ENCODE assay signal across 30 cellular contexts in the genomic region with DNA sequence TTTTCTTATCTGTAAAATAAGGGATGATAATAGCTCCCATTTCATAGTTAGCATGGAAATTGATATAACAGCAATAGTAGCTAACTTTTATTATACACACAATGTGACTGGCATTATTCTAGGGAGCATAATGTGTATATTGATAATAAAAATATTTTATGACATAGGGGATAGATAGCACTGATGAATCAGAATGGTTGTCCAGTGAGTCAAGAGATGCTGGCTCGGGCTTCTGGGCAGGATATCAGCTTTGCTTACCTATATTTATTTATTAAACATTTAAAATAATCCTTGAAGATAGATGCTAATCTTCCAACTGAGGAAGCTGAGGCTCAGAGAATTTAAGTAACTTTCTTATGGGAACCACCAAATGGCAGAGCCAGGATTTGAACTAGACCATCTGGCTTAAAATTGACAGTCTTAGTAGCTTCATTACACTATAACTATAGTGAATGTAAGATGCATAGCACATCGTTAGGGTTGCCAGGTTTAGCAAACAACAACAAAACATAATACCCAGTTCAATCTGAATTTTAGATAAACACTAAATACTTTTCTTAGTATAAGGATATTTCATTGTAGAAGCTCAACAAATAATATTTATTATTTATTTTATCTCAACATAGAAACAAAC. TPM values are rescaled to one million over a fixed set of nuclear protein-coding genes. Genes with fewer than 3 reads are reported as not detected.
"Had no signal": no experiment of that assay in that cellular context is flagged by ENCODE, and none has a peak within 500 bp of the region (broad histone marks: within the 10 kb centered on the region; RNA-seq: fewer than 3 reads in every experiment).

No MANE protein-coding gene starts in this region.

- H3K36me3 ChIP-seq: left lung, lower lobe of right lung, pancreas, prostate gland, sigmoid colon, suprapubic skin, thoracic aorta, tibial nerve, uterus had no signal

- H3K4me3 ChIP-seq: left lung, lower lobe of right lung, pancreas, prostate gland, sigmoid colon, suprapubic skin, thoracic aorta, tibial nerve, uterus had no signal

- H3K27ac ChIP-seq: left lung, lower lobe of right lung, pancreas, prostate gland, sigmoid colon, suprapubic skin, thoracic aorta, tibial nerve, uterus had no signal

- FAIRE-seq: islet of Langerhans, kidney, pancreas had no signal

- H3K4me1 ChIP-seq: left lung, lower lobe of right lung, prostate gland, sigmoid colon, suprapubic skin, tibial nerve, uterus had no signal

- DNase-seq: hippocampal formation; kidney; left colon; left lung; lower lobe of right lung; mammary epithelial cell; mesenchymal stem cell; naive thymus-derived CD8-positive, alpha-beta T cell; nucleus accumbens; pancreas; posterior cingulate gyrus; retina; right cardiac atrium; sigmoid colon; stimulated activated CD4-positive, alpha-beta T cell treated with anti-CD3 and anti-CD28 coated beads, Interleukin-12 subunit alpha, Interleukin-12 subunit beta, amount 100 ng/mL, for 4 hours; stimulated activated CD4-positive, alpha-beta T cell treated with anti-CD3 and anti-CD28 coated beads, Interleukin-15, amount 100 ng/mL, for 24 hours; stimulated activated CD4-positive, alpha-beta T cell treated with anti-CD3 and anti-CD28 coated beads, Interleukin-2, amount 100 ng/mL, for 24 hours; stimulated activated CD4-positive, alpha-beta T cell treated with anti-CD3 and anti-CD28 coated beads, Interleukin-4, amount 100 ng/mL, for 24 hours; stimulated activated naive CD4-positive, alpha-beta T cell; uterus had no signal

- H3K27me3 ChIP-seq: left lung, pancreas, sigmoid colon, suprapubic skin, tibial nerve, uterus had no signal

- H3K9me3 ChIP-seq: left lung, lower lobe of right lung, pancreas, prostate gland, sigmoid colon, suprapubic skin, thoracic aorta, tibial nerve, uterus had no signal

- ATAC-seq: left colon; left lung; lower lobe of right lung; naive thymus-derived CD8-positive, alpha-beta T cell; pancreas; right cardiac atrium; stimulated activated effector memory CD8-positive, alpha-beta T cell treated with anti-CD3 and anti-CD28 coated beads, Interleukin-12 subunit alpha, Interleukin-12 subunit beta, amount 100 ng/mL, for 72 hours had no signal

RNA-seq across cellular contexts. Expression of gene AFP, which starts 2.7 kb away (rescaled TPM):
- total RNA-seq: kidney; left colon; lower lobe of right lung; mammary epithelial cell; naive thymus-derived CD8-positive, alpha-beta T cell; neural crest cell; osteoblast; right cardiac atrium; sigmoid colon; subcutaneous adipose tissue; suprapubic skin; thoracic aorta; tibial nerve; ureter; uterus had no signal
- polyA plus RNA-seq: naive thymus-derived CD8-positive, alpha-beta T cell; right cardiac atrium; sigmoid colon had no signal

RNA-seq across cellular contexts. Expression of gene ALB, which starts 34.6 kb away (rescaled TPM):
- total RNA-seq: left colon, mammary epithelial cell, osteoblast, sigmoid colon, thoracic aorta had no signal
- polyA plus RNA-seq: mammary epithelial cell; naive thymus-derived CD8-positive, alpha-beta T cell had no signal

RNA-seq across cellular contexts. Expression of gene AFM, which starts 42.8 kb away (rescaled TPM):
- total RNA-seq: kidney; left colon; left lung; lower lobe of right lung; mammary epithelial cell; naive thymus-derived CD8-positive, alpha-beta T cell; neural crest cell; osteoblast; prostate gland; right cardiac atrium; sigmoid colon; subcutaneous adipose tissue; suprapubic skin; thoracic aorta; tibial nerve; ureter had no signal
- polyA plus RNA-seq: mammary epithelial cell; naive thymus-derived CD8-positive, alpha-beta T cell; right cardiac atrium; sigmoid colon had no signal
